ENCODE assay signal across 19 cellular contexts in genomic region chr10:36110097-36110496, GRCh38.
"Had no signal": no experiment of that assay in that cellular context is flagged by ENCODE, and none has a peak within 500 bp of the region (broad histone marks: within the 10 kb centered on the region; RNA-seq: fewer than 3 reads in every experiment).

No MANE protein-coding gene starts in this region.

- H3K9me3 Mint-ChIP-seq: nephron progenitor cell had no signal

- FAIRE-seq: small intestine had no signal

- H3K27ac ChIP-seq: colonic mucosa, esophagus muscularis mucosa, prostate gland, SK-N-MC, stomach, thoracic aorta, upper lobe of left lung had no signal

- DNase-seq: activated CD4-positive, alpha-beta memory T cell treated with anti-CD3 and anti-CD28 coated beads, Interleukin-2, amount 10 ng/mL, durations not matched to agents 7 days and 5 days; activated CD4-positive, alpha-beta T cell treated with anti-CD3 and anti-CD28 coated beads for 4 hours; activated CD8-positive, alpha-beta memory T cell treated with anti-CD3 and anti-CD28 coated beads, Interleukin-2, amount 10 ng/mL, durations not matched to agents 7 days and 5 days; activated naive CD4-positive, alpha-beta T cell; activated naive CD8-positive, alpha-beta T cell treated with anti-CD3 and anti-CD28 coated beads for 36 hours; central memory CD4-positive, alpha-beta T cell; colonic mucosa; midbrain; nephron progenitor cell; right cardiac atrium; small intestine; stimulated activated CD4-positive, alpha-beta T cell treated with anti-CD3 and anti-CD28 coated beads, Interleukin-4, amount 100 ng/mL, for 1 hour; stomach; upper lobe of left lung had no signal

- H3K36me3 ChIP-seq: colonic mucosa, esophagus muscularis mucosa, prostate gland, stomach, thoracic aorta, upper lobe of left lung had no signal

- H3K27me3 Mint-ChIP-seq: activated CD4-positive, alpha-beta memory T cell treated with anti-CD3 and anti-CD28 coated beads, Interleukin-2, amount 10 ng/mL, durations not matched to agents 7 days and 5 days; activated CD8-positive, alpha-beta memory T cell treated with anti-CD3 and anti-CD28 coated beads, Interleukin-2, amount 10 ng/mL, durations not matched to agents 7 days and 5 days; activated naive CD8-positive, alpha-beta T cell treated with anti-CD3 and anti-CD28 coated beads for 36 hours; brain had no signal

- H3K36me3 Mint-ChIP-seq: activated CD8-positive, alpha-beta memory T cell treated with anti-CD3 and anti-CD28 coated beads, Interleukin-2, amount 10 ng/mL, durations not matched to agents 7 days and 5 days; activated naive CD8-positive, alpha-beta T cell treated with anti-CD3 and anti-CD28 coated beads for 36 hours; brain had no signal

- ATAC-seq: activated CD8-positive, alpha-beta memory T cell treated with anti-CD3 and anti-CD28 coated beads, Interleukin-2, amount 10 ng/mL, durations not matched to agents 7 days and 5 days had no signal

- H3K9me3 ChIP-seq: colonic mucosa, esophagus muscularis mucosa, prostate gland, stomach, thoracic aorta, upper lobe of left lung had no signal

- H3K4me1 Mint-ChIP-seq: activated CD4-positive, alpha-beta memory T cell treated with anti-CD3 and anti-CD28 coated beads, Interleukin-2, amount 10 ng/mL, durations not matched to agents 7 days and 5 days; activated CD8-positive, alpha-beta memory T cell treated with anti-CD3 and anti-CD28 coated beads, Interleukin-2, amount 10 ng/mL, durations not matched to agents 7 days and 5 days; activated naive CD8-positive, alpha-beta T cell treated with anti-CD3 and anti-CD28 coated beads for 36 hours had no signal

- H3K27me3 ChIP-seq: colonic mucosa, esophagus muscularis mucosa, stomach, upper lobe of left lung had no signal

- H3K4me1 ChIP-seq: colonic mucosa, prostate gland had no signal

- H3K27ac Mint-ChIP-seq: activated CD4-positive, alpha-beta memory T cell treated with anti-CD3 and anti-CD28 coated beads, Interleukin-2, amount 10 ng/mL, durations not matched to agents 7 days and 5 days; activated CD8-positive, alpha-beta memory T cell treated with anti-CD3 and anti-CD28 coated beads, Interleukin-2, amount 10 ng/mL, durations not matched to agents 7 days and 5 days; activated naive CD8-positive, alpha-beta T cell treated with anti-CD3 and anti-CD28 coated beads for 36 hours; nephron progenitor cell had no signal

- H3K4me3 ChIP-seq: colonic mucosa, esophagus muscularis mucosa, prostate gland, SK-N-MC, stomach, thoracic aorta, upper lobe of left lung had no signal

- H3K4me3 Mint-ChIP-seq: activated CD4-positive, alpha-beta memory T cell treated with anti-CD3 and anti-CD28 coated beads, Interleukin-2, amount 10 ng/mL, durations not matched to agents 7 days and 5 days; activated CD8-positive, alpha-beta memory T cell treated with anti-CD3 and anti-CD28 coated beads, Interleukin-2, amount 10 ng/mL, durations not matched to agents 7 days and 5 days; activated naive CD8-positive, alpha-beta T cell treated with anti-CD3 and anti-CD28 coated beads for 36 hours; brain; nephron progenitor cell had no signal
